8 cellular contexts compared by ENCODE assay signal in genomic region chrX:54808605-54809483, GRCh38. TPM values are rescaled to one million over a fixed set of nuclear protein-coding genes. Genes with fewer than 3 reads are reported as not detected.
A peak's percentile ranks its signal among the peaks of the same experiment; 100 is the strongest.
DNase-seq lines count a peak whose midpoint lies in the region; ATAC-seq and TF ChIP-seq lines count a peak whose summit lies in the region.

No MANE protein-coding gene starts in this region.

- TF ChIP-seq CTCF in vagina (IDR thresholded peaks at IDR 0.05), result no peak

- H3K27me3 ChIP-seq in vagina, result no peaks in the 10 kb centered on the region

- H3K4me1 ChIP-seq in vagina, result peaks cover 17% of the 10 kb centered on the region

- peak; percentile 91 for DNase-seq in NCI-H1930 (lab: John Stamatoyannopoulos, UW)
- peak; percentile 76 for DNase-seq in T-helper 9 cell
- DNase-seq in astrocyte of the hippocampus (ENCODE audit: low read depth, low spot score), result peak; percentile 97
- peak; percentile 93 for DNase-seq in hepatic stellate cell (ENCODE audit: low spot score)
- peak; percentile 90 for DNase-seq in putamen (ENCODE audit: low spot score)
- DNase-seq in vagina (ENCODE audit: extremely low spot score in 2 of 2), result peak; percentile 95 to 96

- no peak for TF ChIP-seq POLR2A in vagina (IDR thresholded peaks at IDR 0.05)

- H3K9me3 ChIP-seq in vagina, result no peaks in the 10 kb centered on the region

- peak overlapping the region; percentile 63 to 64 for H3K4me3 ChIP-seq in vagina

- peak overlapping the region; percentile 95 for H3K27ac ChIP-seq in vagina

- H3K36me3 ChIP-seq in vagina, result peaks cover 0 to 28% of the 10 kb centered on the region in 2 donors

- intact Hi-C loops in vagina (cut with DNase I), result no loop called here

- ATAC-seq in GM18502 (IDR thresholded peaks at IDR 0.05; ENCODE audit: poor library complexity, unreplicated experiment), result peak; percentile 84
- ATAC-seq in HG02973 (IDR thresholded peaks at IDR 0.05; ENCODE audit: unreplicated experiment), result peak; percentile 85

RNA-seq across cellular contexts. Expression of gene MAGED2, which starts 1.3 kb away (rescaled TPM):
- total RNA-seq in vagina, result 116 TPM

RNA-seq across cellular contexts. Expression of gene ITIH6, which starts 10.8 kb away (rescaled TPM):
- total RNA-seq in vagina, result not detected

Comparison
In these comparisons a context has a peak if more than half of its experiments do, and no peak if none do; other contexts are left out.
1. Peak in every context shown above with its lines: DNase-seq, ATAC-seq, H3K4me3 ChIP-seq and H3K27ac ChIP-seq.